8 cellular contexts compared by ENCODE assay signal in the genomic region with DNA sequence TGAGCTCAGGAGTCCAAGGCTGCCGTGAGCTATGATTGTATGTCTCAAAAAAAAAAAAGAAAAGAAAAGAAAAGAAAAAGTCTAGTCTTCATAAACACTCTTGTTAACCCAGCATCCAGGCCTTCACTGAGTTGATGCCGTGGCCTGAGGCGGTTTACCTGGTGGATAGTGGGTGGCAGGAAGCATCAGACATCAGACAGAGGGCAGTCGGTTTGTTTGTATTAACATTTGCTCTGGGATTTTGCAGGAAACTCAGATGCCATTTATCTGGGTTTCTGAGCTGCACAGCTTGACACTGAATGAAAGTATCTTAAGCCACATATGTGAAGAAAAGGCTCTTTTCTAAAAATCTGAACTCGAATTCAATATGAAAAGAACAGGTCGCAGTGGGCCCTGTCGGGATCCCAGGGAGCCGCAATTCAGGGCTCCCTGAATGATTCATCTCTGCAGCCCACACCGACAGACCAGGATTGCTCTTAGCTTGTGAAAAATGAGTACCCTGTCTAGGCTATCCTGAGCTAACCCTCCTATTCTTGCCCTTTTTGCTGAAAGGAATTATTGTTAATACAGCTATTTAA. TPM values are rescaled to one million over a fixed set of nuclear protein-coding genes. Genes with fewer than 3 reads are reported as not detected.
A peak's percentile ranks its signal among the peaks of the same experiment; 100 is the strongest.
DNase-seq lines count a peak whose midpoint lies in the region; ATAC-seq, FAIRE-seq and TF ChIP-seq lines count a peak whose summit lies in the region.

No MANE protein-coding gene starts in this region.

- peaks cover 26% of the 10 kb centered on the region for H3K4me1 Mint-ChIP-seq in chondrocyte (ENCODE audit: low read depth)
- H3K4me1 Mint-ChIP-seq in natural killer cell treated with Interleukin-12 subunit alpha and Interleukin-12 subunit beta and Interleukin-15 and Interleukin-18, amount 100 ng/mL, for 72 hours (ENCODE audit: low read depth in 2 of 2), result peaks cover 9 to 16% of the 10 kb centered on the region in 2 donors

- no peaks in the 10 kb centered on the region for H3K27me3 Mint-ChIP-seq in chondrocyte (ENCODE audit: low read depth)
- H3K27me3 Mint-ChIP-seq in natural killer cell treated with Interleukin-12 subunit alpha and Interleukin-12 subunit beta and Interleukin-15 and Interleukin-18, amount 100 ng/mL, for 72 hours, result peaks cover 6 to 13% of the 10 kb centered on the region in 2 donors

- no peak for ATAC-seq in natural killer cell treated with Interleukin-12 subunit alpha and Interleukin-12 subunit beta and Interleukin-15 and Interleukin-18, amount 100 ng/mL, for 72 hours
- no peak for ATAC-seq in HG03097 (IDR thresholded peaks at IDR 0.05; ENCODE audit: low FRiP score, unreplicated experiment)
- ATAC-seq in GM19463 (IDR thresholded peaks at IDR 0.05; ENCODE audit: unreplicated experiment), result no peak

- no peaks in the 10 kb centered on the region for H3K9me3 Mint-ChIP-seq in chondrocyte (ENCODE audit: low read depth)
- H3K9me3 Mint-ChIP-seq in natural killer cell treated with Interleukin-12 subunit alpha and Interleukin-12 subunit beta and Interleukin-15 and Interleukin-18, amount 100 ng/mL, for 72 hours, result no peaks in the 10 kb centered on the region

- DNase-seq in COLO829 (ENCODE audit: low spot score) (peak; percentile 77), M059J (ENCODE audit: low read depth) (peak; percentile 70), chondrocyte (ENCODE audit: low spot score) (no peak), HTR-8/SVneo (ENCODE audit: insufficient read length, low spot score) (no peak)
- no peak for DNase-seq in natural killer cell treated with Interleukin-12 subunit alpha and Interleukin-12 subunit beta and Interleukin-15 and Interleukin-18, amount 100 ng/mL, for 72 hours (ENCODE audit: low spot score)
- DNase-seq in central memory CD4-positive, alpha-beta T cell, result no peak

- peak overlapping the region; percentile 89 for H3K27ac Mint-ChIP-seq in chondrocyte (ENCODE audit: unreplicated experiment)
- H3K27ac Mint-ChIP-seq in natural killer cell treated with Interleukin-12 subunit alpha and Interleukin-12 subunit beta and Interleukin-15 and Interleukin-18, amount 100 ng/mL, for 72 hours, result no peak overlapping the region

- TF ChIP-seq CTCF in chondrocyte (IDR thresholded peaks at IDR 0.05), result no peak

- FAIRE-seq in HTR-8/SVneo (lab: Jason Lieb, UNC), result no peak

- peak overlapping the region; percentile 60 for H3K4me3 Mint-ChIP-seq in chondrocyte (ENCODE audit: unreplicated experiment)
- H3K4me3 Mint-ChIP-seq in natural killer cell treated with Interleukin-12 subunit alpha and Interleukin-12 subunit beta and Interleukin-15 and Interleukin-18, amount 100 ng/mL, for 72 hours, result peak overlapping the region; percentile 67

- no peaks in the 10 kb centered on the region for H3K36me3 Mint-ChIP-seq in chondrocyte (ENCODE audit: low read depth)
- peaks cover 5% of the 10 kb centered on the region for H3K36me3 Mint-ChIP-seq in natural killer cell treated with Interleukin-12 subunit alpha and Interleukin-12 subunit beta and Interleukin-15 and Interleukin-18, amount 100 ng/mL, for 72 hours

RNA-seq across cellular contexts. Expression of a gene that starts 1.1 kb away (rescaled TPM):
- total RNA-seq in M059J (2014; rRNA removed; shearing (Covaris generic)), result 10.9 and 18.7 TPM in 2 replicates
- 2.8 to 3.7 TPM (median 3.0 TPM) in 3 replicates for total RNA-seq in chondrocyte
- total RNA-seq in natural killer cell treated with Interleukin-12 subunit alpha and Interleukin-12 subunit beta and Interleukin-15 and Interleukin-18, amount 100 ng/mL, for 72 hours, result not detected

RNA-seq across cellular contexts. Expression of a gene that starts 56.8 kb away (rescaled TPM):
- not detected in 2 replicates for total RNA-seq in M059J (2014; rRNA removed; shearing (Covaris generic))
- not detected in 3 replicates for total RNA-seq in chondrocyte
- not detected for total RNA-seq in natural killer cell treated with Interleukin-12 subunit alpha and Interleukin-12 subunit beta and Interleukin-15 and Interleukin-18, amount 100 ng/mL, for 72 hours

Comparison
In these comparisons a context has a peak if more than half of its experiments do, and no peak if none do; other contexts are left out.
1. DNase-seq: peak in COLO829 (single experiment) and M059J (single experiment); none in chondrocyte (single experiment), natural killer cell treated with Interleukin-12 subunit alpha and Interleukin-12 subunit beta and Interleukin-15 and Interleukin-18, amount 100 ng/mL, for 72 hours (single experiment), HTR-8/SVneo (single experiment) and central memory CD4-positive, alpha-beta T cell (single experiment).